In genomic region chr1:13701274-13701650, GRCh38 we compare ENCODE assay signal across 8 cellular contexts. TPM values are rescaled to one million over a fixed set of nuclear protein-coding genes. Genes with fewer than 3 reads are reported as not detected.
A peak's percentile ranks its signal among the peaks of the same experiment; 100 is the strongest.
DNase-seq lines count a peak whose midpoint lies in the region; ATAC-seq lines count a peak whose summit lies in the region.

No MANE protein-coding gene starts in this region.

- H3K4me3 ChIP-seq in SK-N-MC (peak overlapping the region; percentile 95), skeletal muscle tissue (ENCODE audit: low read length in 3 of 3) (peak overlapping the region in 1 of 3 donors; percentile 75)

- H3K9me3 ChIP-seq in SK-N-MC (ENCODE audit: low read depth, low read length) (no peaks in the 10 kb centered on the region; the same call in 1 of the 2 replicates), skeletal muscle tissue (ENCODE audit: control insufficient read depth in 3 of 3, low read length in 3 of 3) (peaks cover 0 to 5% (median 5%) of the 10 kb centered on the region in 3 donors)

- H3K36me3 ChIP-seq in SK-N-MC (ENCODE audit: insufficient read depth, low read length) = no peaks in the 10 kb centered on the region
- no peaks in the 10 kb centered on the region for H3K36me3 ChIP-seq in skeletal muscle tissue (ENCODE audit: control insufficient read depth in 3 of 3, insufficient read depth in 3 of 3, low read length in 3 of 3)

- H3K9ac ChIP-seq in SK-N-MC (ENCODE audit: insufficient read length) (peak overlapping the region; percentile 88), skeletal muscle tissue (ENCODE audit: low read depth in 1 of 3, low read length in 3 of 3) (peak overlapping the region in 1 of 3 donors; percentile 52)

- H3K27ac ChIP-seq in SK-N-MC (peak overlapping the region; percentile 99), skeletal muscle tissue (ENCODE audit: low read depth, low read length) (peak overlapping the region; percentile 42)

- H3K4me1 ChIP-seq in skeletal muscle tissue (ENCODE audit: control insufficient read depth in 3 of 3, insufficient read depth in 3 of 3, low read length in 3 of 3) = peaks cover 4 to 8% (median 5%) of the 10 kb centered on the region in 3 donors

- ATAC-seq in GM18861 (IDR thresholded peaks at IDR 0.05; ENCODE audit: unreplicated experiment) (peak; percentile 29), GM19397 (IDR thresholded peaks at IDR 0.05; ENCODE audit: unreplicated experiment) (no peak), GM18873 (IDR thresholded peaks at IDR 0.05; ENCODE audit: low FRiP score, unreplicated experiment) (no peak)

- DNase-seq in SK-N-MC (ENCODE audit: low read depth, low spot score) (no peak), fibroblast of peridontal ligament (ENCODE audit: extremely low read depth) (peak; percentile 17), GOT3 (lab: John Stamatoyannopoulos, UW) (no peak), T-helper 9 cell (no peak)

- peaks cover 0 to 7% (median 0%) of the 10 kb centered on the region in 3 donors for H3K27me3 ChIP-seq in skeletal muscle tissue (ENCODE audit: control insufficient read depth in 3 of 3, insufficient read depth in 3 of 3, low read length in 3 of 3)

RNA-seq across cellular contexts. Expression of gene PRDM2, which starts 1.3 kb away (rescaled TPM):
- total RNA-seq in skeletal muscle tissue = 23.0 TPM
